Comparison of ENCODE assay signal across 3 cellular contexts in genomic region chr2:149858916-149859634, GRCh38.
TF ChIP-seq lines count a peak whose summit lies in the region.

No MANE protein-coding gene starts in this region.

TF ChIP-seq in SK-N-SH, 30 proteins besides CTCF, POLR2A, EP300 and RAD21 (continued from another document):
- no peak for TF ChIP-seq MAX (IDR thresholded peaks at IDR 0.05; ENCODE audit: low read depth)
- no peak for TF ChIP-seq PBX3 (IDR thresholded peaks at IDR 0.05)

TF ChIP-seq in SK-N-SH treated with all-trans-retinoic acid at 6 μM for 48 hours, 23 proteins besides CTCF, POLR2A, EP300 and RAD21 (continued from another document):
- TF ChIP-seq TSHZ2 (CRISPR knock-in tag; IDR thresholded peaks at IDR 0.05) = no peak
- TF ChIP-seq ZC3H10 (CRISPR knock-in tag; IDR thresholded peaks at IDR 0.05) = no peak
- TF ChIP-seq, protein P1, sequence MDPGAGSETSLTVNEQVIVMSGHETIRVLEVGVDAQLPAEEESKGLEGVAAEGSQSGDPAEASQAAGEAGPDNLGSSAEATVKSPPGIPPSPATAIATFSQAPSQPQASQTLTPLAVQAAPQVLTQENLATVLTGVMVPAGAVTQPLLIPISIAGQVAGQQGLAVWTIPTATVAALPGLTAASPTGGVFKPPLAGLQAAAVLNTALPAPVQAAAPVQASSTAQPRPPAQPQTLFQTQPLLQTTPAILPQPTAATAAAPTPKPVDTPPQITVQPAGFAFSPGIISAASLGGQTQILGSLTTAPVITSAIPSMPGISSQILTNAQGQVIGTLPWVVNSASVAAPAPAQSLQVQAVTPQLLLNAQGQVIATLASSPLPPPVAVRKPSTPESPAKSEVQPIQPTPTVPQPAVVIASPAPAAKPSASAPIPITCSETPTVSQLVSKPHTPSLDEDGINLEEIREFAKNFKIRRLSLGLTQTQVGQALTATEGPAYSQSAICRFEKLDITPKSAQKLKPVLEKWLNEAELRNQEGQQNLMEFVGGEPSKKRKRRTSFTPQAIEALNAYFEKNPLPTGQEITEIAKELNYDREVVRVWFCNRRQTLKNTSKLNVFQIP (CRISPR knock-in tag; IDR thresholded peaks at IDR 0.05; ENCODE audit: borderline replicate concordance, low read depth) = no peak
- no peak for TF ChIP-seq GLIS3 (CRISPR knock-in tag; IDR thresholded peaks at IDR 0.05)

TF ChIP-seq in WTC11, 78 proteins besides CTCF, POLR2A, EP300 and RAD21 (continued from another document):
- TF ChIP-seq MLX (CRISPR knock-in tag; IDR thresholded peaks at IDR 0.05) (no peak), TCF7 (CRISPR knock-in tag; IDR thresholded peaks at IDR 0.05; ENCODE audit: low read depth) (no peak), PREB (CRISPR knock-in tag; IDR thresholded peaks at IDR 0.05; ENCODE audit: borderline replicate concordance) (no peak), GTF2I (CRISPR knock-in tag; conservative IDR thresholded peaks at IDR 0.05) (no peak), MAX (CRISPR knock-in tag; IDR thresholded peaks at IDR 0.05) (no peak)
- TF ChIP-seq, protein P2, sequence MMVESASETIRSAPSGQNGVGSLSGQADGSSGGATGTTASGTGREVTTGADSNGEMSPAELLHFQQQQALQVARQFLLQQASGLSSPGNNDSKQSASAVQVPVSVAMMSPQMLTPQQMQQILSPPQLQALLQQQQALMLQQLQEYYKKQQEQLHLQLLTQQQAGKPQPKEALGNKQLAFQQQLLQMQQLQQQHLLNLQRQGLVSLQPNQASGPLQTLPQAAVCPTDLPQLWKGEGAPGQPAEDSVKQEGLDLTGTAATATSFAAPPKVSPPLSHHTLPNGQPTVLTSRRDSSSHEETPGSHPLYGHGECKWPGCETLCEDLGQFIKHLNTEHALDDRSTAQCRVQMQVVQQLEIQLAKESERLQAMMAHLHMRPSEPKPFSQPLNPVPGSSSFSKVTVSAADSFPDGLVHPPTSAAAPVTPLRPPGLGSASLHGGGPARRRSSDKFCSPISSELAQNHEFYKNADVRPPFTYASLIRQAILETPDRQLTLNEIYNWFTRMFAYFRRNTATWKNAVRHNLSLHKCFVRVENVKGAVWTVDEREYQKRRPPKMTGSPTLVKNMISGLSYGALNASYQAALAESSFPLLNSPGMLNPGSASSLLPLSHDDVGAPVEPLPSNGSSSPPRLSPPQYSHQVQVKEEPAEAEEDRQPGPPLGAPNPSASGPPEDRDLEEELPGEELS (CRISPR knock-in tag; IDR thresholded peaks at IDR 0.05) = no peak
- TF ChIP-seq, protein P3, sequence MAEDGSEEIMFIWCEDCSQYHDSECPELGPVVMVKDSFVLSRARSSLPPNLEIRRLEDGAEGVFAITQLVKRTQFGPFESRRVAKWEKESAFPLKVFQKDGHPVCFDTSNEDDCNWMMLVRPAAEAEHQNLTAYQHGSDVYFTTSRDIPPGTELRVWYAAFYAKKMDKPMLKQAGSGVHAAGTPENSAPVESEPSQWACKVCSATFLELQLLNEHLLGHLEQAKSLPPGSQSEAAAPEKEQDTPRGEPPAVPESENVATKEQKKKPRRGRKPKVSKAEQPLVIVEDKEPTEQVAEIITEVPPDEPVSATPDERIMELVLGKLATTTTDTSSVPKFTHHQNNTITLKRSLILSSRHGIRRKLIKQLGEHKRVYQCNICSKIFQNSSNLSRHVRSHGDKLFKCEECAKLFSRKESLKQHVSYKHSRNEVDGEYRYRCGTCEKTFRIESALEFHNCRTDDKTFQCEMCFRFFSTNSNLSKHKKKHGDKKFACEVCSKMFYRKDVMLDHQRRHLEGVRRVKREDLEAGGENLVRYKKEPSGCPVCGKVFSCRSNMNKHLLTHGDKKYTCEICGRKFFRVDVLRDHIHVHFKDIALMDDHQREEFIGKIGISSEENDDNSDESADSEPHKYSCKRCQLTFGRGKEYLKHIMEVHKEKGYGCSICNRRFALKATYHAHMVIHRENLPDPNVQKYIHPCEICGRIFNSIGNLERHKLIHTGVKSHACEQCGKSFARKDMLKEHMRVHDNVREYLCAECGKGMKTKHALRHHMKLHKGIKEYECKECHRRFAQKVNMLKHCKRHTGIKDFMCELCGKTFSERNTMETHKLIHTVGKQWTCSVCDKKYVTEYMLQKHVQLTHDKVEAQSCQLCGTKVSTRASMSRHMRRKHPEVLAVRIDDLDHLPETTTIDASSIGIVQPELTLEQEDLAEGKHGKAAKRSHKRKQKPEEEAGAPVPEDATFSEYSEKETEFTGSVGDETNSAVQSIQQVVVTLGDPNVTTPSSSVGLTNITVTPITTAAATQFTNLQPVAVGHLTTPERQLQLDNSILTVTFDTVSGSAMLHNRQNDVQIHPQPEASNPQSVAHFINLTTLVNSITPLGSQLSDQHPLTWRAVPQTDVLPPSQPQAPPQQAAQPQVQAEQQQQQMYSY (CRISPR knock-in tag; IDR thresholded peaks at IDR 0.05) = no peak
- TF ChIP-seq, protein P4, sequence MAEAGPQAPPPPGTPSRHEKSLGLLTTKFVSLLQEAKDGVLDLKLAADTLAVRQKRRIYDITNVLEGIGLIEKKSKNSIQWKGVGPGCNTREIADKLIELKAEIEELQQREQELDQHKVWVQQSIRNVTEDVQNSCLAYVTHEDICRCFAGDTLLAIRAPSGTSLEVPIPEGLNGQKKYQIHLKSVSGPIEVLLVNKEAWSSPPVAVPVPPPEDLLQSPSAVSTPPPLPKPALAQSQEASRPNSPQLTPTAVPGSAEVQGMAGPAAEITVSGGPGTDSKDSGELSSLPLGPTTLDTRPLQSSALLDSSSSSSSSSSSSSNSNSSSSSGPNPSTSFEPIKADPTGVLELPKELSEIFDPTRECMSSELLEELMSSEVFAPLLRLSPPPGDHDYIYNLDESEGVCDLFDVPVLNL (CRISPR knock-in tag; IDR thresholded peaks at IDR 0.05; ENCODE audit: borderline replicate concordance, low read depth) = no peak
